8 cellular contexts compared by ENCODE assay signal in the genomic region with DNA sequence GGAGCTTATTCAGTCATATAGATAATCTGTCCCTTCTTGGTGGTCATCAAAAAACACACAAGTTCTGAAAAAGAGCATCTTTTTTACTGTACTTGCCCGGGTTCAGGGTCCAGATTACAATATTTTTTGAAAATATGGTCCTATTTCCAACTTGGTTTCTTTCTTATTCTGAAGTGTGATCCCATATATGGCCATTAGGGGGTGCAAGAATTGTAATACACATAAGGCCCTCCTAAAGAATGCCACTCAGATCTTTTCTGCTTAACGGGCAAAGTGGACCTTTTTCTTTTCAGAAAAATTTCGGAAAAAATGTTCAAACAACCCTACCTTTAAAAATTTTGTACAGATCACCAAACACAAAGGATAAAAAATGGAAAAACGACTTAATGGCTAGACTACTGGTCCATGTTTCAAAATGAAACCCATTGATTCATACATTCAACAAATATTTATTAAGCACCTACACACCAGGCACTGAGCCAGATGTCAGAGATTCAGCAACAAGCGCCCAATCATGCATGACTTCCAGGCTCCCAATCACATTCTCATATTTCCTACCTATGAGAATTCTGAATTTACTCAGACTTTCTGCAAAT.
DNase-seq lines count a peak whose midpoint lies in the region; ATAC-seq and TF ChIP-seq lines count a peak whose summit lies in the region.

No MANE protein-coding gene starts in this region.

- H3K9me3 ChIP-seq in Karpas-422 (ENCODE audit: low read length) (no peaks in the 10 kb centered on the region), mucosa of descending colon (no peaks in the 10 kb centered on the region)

- H3K9ac ChIP-seq in Karpas-422 (ENCODE audit: low read length), result no peak overlapping the region

- H3K4me1 ChIP-seq in Karpas-422 (ENCODE audit: low read length) (peaks cover 15% of the 10 kb centered on the region), mucosa of descending colon (ENCODE audit: low read depth) (no peaks in the 10 kb centered on the region)

- H3K36me3 ChIP-seq in Karpas-422 (ENCODE audit: insufficient read depth, low read length), result no peaks in the 10 kb centered on the region
- no peaks in the 10 kb centered on the region for H3K36me3 ChIP-seq in mucosa of descending colon (ENCODE audit: low read depth)

- intact Hi-C loops in mucosa of descending colon (cut with DNase I, micrococcal nuclease), result loop anchor here in 1 of 2 donors (10.0 kb wide), 1 partner anchor 477 kb away; no protein-coding TSS in a partner anchor

- H3K9me3 Mint-ChIP-seq in immature natural killer cell, result peaks cover 0 to under 1% (median 0%) of the 10 kb centered on the region in 6 donors

- no peaks in the 10 kb centered on the region for H3K27me3 ChIP-seq in Karpas-422 (ENCODE audit: low read length)

- no peaks in the 10 kb centered on the region for H3K79me2 ChIP-seq in Karpas-422 (ENCODE audit: low read length)

- no peak overlapping the region for H2AFZ ChIP-seq in Karpas-422 (ENCODE audit: low read length)

- no peaks in the 10 kb centered on the region for H3K4me1 Mint-ChIP-seq in immature natural killer cell

- DNase-seq in AG09319 (ENCODE audit: extremely low read depth, low read depth), result peak; percentile 10
- DNase-seq in GM13976 (ENCODE audit: low spot score), result peak; percentile 48
- DNase-seq in Karpas-422, result peak; percentile 81
- DNase-seq in cardiac fibroblast (ENCODE audit: low read depth in 2 of 2), result peak; percentile 68 to 70
- peak in 1 of 3 donors; percentile 42 for DNase-seq in mucosa of descending colon
- no peak for DNase-seq in ecto neural progenitor cell (ENCODE audit: low spot score)
- no peak for DNase-seq in immature natural killer cell

- H3K27ac Mint-ChIP-seq in immature natural killer cell, result no peak overlapping the region

- in situ Hi-C loops in GM13976 (cut with MboI; ENCODE audit: low sequenced_read_pairs, unreplicated experiment), result loop anchor here (25.0 kb wide), 1 partner anchor 280 kb away; no protein-coding TSS in a partner anchor

- H3K4me2 ChIP-seq in Karpas-422 (ENCODE audit: low read depth, low read length, poor library complexity, severe bottlenecking), result peak overlapping the region; percentile 23

- H3K27ac ChIP-seq in Karpas-422 (ENCODE audit: low read length), result no peak overlapping the region

- peaks cover 0 to 3% (median 0%) of the 10 kb centered on the region in 3 donors for H3K27me3 Mint-ChIP-seq in immature natural killer cell (ENCODE audit: low read depth in 3 of 3)

- no peaks in the 10 kb centered on the region for H3K36me3 Mint-ChIP-seq in immature natural killer cell

- peak; percentile 52 for ATAC-seq in mucosa of descending colon
- no peak for ATAC-seq in GM21825 (IDR thresholded peaks at IDR 0.05; ENCODE audit: unreplicated experiment)

- H3K4me3 ChIP-seq in Karpas-422 (ENCODE audit: low read length), result no peak overlapping the region
- H3K4me3 ChIP-seq in cardiac fibroblast (replicated peaks in 1 of 2; ENCODE audit: low read depth in 2 of 2, low read length in 2 of 2), result no peak overlapping the region
- no peak overlapping the region for H3K4me3 ChIP-seq in mucosa of descending colon

- no peaks in the 10 kb centered on the region for H4K20me1 ChIP-seq in Karpas-422 (ENCODE audit: insufficient read depth, low read depth, low read length)

- peak overlapping the region in 1 of 5 donors; percentile 25 for H3K4me3 Mint-ChIP-seq in immature natural killer cell

- no peaks in the 10 kb centered on the region for H3K9me2 ChIP-seq in Karpas-422 (replicated peaks; ENCODE audit: insufficient read depth, low read length)

- TF ChIP-seq CTCF in AG09319 (IDR thresholded peaks at IDR 0.05; ENCODE audit: low read depth, low read length), result peak; percentile 56
- TF ChIP-seq CTCF in GM13976 (IDR thresholded peaks at IDR 0.05; ENCODE audit: borderline replicate concordance, control extremely low read depth, extremely low read depth, insufficient read depth, missing control alignments), result peak; percentile 37
- peak; percentile 75 for TF ChIP-seq CTCF in cardiac fibroblast (IDR thresholded peaks at IDR 0.05; ENCODE audit: low read depth, low read length)
- TF ChIP-seq CTCF in mucosa of descending colon (IDR thresholded peaks at IDR 0.05), result no peak

Comparison
In these comparisons a context has a peak if more than half of its experiments do, and no peak if none do; other contexts are left out.
1. DNase-seq: peak in AG09319 (single experiment), GM13976 (single experiment), Karpas-422 (single experiment) and cardiac fibroblast (2 of 2); none in ecto neural progenitor cell (single experiment) and immature natural killer cell (0 of 3).